Comparison of ENCODE assay signal across 7 cellular contexts in the genomic region with DNA sequence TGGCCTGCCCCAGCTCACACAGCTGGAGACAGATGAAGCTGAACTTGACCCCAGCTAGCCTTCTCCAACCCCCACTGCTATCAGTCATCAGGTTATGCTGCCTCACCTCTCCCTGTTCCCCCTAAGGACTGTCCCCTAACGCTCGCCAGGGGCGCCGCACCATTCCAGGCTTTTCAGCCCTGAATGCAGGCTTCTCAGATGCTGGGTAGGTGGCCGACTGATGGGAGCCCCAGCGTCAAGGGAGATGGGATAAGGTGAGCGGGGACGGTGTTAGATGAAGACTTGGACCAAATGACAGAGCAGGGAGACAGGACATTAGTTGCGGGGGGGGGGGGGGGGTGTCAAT. TPM values are rescaled to one million over a fixed set of nuclear protein-coding genes. Genes with fewer than 3 reads are reported as not detected.
DNase-seq lines count a peak whose midpoint lies in the region; ATAC-seq and TF ChIP-seq lines count a peak whose summit lies in the region.

No MANE protein-coding gene starts in this region.

- DNase-seq in DND-41 (no peak), coronary artery (ENCODE audit: low spot score) (no peak), osteoblast (ENCODE audit: insufficient read length, low spot score, missing footprints) (no peak), D341Med (ENCODE audit: low spot score) (no peak)

- H3K4me3 ChIP-seq in DND-41 (ENCODE audit: low read depth in 1 of 2, low read length in 2 of 2) (no peak overlapping the region), KMS-11 (IDR thresholded peaks at IDR 0.05; ENCODE audit: insufficient read depth, low read depth, low read length) (no peak overlapping the region), coronary artery (peak overlapping the region; percentile 68), osteoblast (ENCODE audit: insufficient read depth, low read length) (peak overlapping the region; percentile 74)

- no peaks in the 10 kb centered on the region for H3K9me3 ChIP-seq in DND-41 (ENCODE audit: insufficient read depth, low read length, severe bottlenecking)
- H3K9me3 ChIP-seq in osteoblast (ENCODE audit: low read depth, low read length) = no peaks in the 10 kb centered on the region

- ATAC-seq in DND-41 (ENCODE audit: insufficient read depth, low read depth) (no peak), HG02938 (IDR thresholded peaks at IDR 0.05; ENCODE audit: unreplicated experiment) (no peak), HG02852 (IDR thresholded peaks at IDR 0.05; ENCODE audit: unreplicated experiment) (no peak)

- H3K4me1 ChIP-seq in DND-41 (ENCODE audit: insufficient read depth, low read length) (peaks cover 13% of the 10 kb centered on the region), KMS-11 (ENCODE audit: low read depth, poor library complexity, severe bottlenecking) (peaks cover 15% of the 10 kb centered on the region), osteoblast (ENCODE audit: insufficient read depth, low read length) (peaks cover 5% of the 10 kb centered on the region)

- H3K4me2 ChIP-seq in DND-41 (ENCODE audit: insufficient read depth, low read length) (peak overlapping the region; percentile 71), KMS-11 (peak overlapping the region; percentile 62; the same call in 1 of the 2 replicates), osteoblast (ENCODE audit: insufficient read depth, low read length) (peak overlapping the region; percentile 97)

- H2AFZ ChIP-seq in DND-41 (ENCODE audit: low read depth, low read length) (peak overlapping the region; percentile 85), KMS-11 (ENCODE audit: low read depth) (peak overlapping the region; percentile 99), osteoblast (ENCODE audit: low read length) (peak overlapping the region; percentile 96)

- no peaks in the 10 kb centered on the region for H4K20me1 ChIP-seq in DND-41 (ENCODE audit: insufficient read depth, low read length)
- H4K20me1 ChIP-seq in KMS-11 (ENCODE audit: insufficient read depth) = no peaks in the 10 kb centered on the region
- no peaks in the 10 kb centered on the region for H4K20me1 ChIP-seq in osteoblast (ENCODE audit: insufficient read depth, low read length)

- no peak overlapping the region for H3K9ac ChIP-seq in DND-41 (ENCODE audit: low read depth, low read length)
- no peak overlapping the region for H3K9ac ChIP-seq in KMS-11

- H3K36me3 ChIP-seq in DND-41 (ENCODE audit: insufficient read depth, low read length) (no peaks in the 10 kb centered on the region), KMS-11 (ENCODE audit: insufficient read depth) (no peaks in the 10 kb centered on the region), osteoblast (ENCODE audit: insufficient read depth, low read length) (no peaks in the 10 kb centered on the region)

- H3K79me2 ChIP-seq in DND-41 (ENCODE audit: insufficient read depth, low read length) (no peaks in the 10 kb centered on the region), KMS-11 (ENCODE audit: insufficient read depth, low read depth) (no peaks in the 10 kb centered on the region), osteoblast (ENCODE audit: insufficient read depth, low read length) (no peaks in the 10 kb centered on the region)

- H3K27me3 ChIP-seq in DND-41 (ENCODE audit: insufficient read depth, low read length, poor library complexity) (no peaks in the 10 kb centered on the region), KMS-11 (ENCODE audit: insufficient read depth, low read depth) (no peaks in the 10 kb centered on the region), osteoblast (ENCODE audit: insufficient read depth, low read length) (peaks cover 11% of the 10 kb centered on the region)

- TF ChIP-seq CTCF in DND-41 (IDR thresholded peaks at IDR 0.05; ENCODE audit: borderline replicate concordance, extremely low read depth, low read length, poor library complexity, severe bottlenecking) (no peak), KMS-11 (conservative IDR thresholded peaks at IDR 0.05; ENCODE audit: low read depth, low read length) (no peak), coronary artery (IDR thresholded peaks at IDR 0.05) (no peak), osteoblast (IDR thresholded peaks at IDR 0.05; ENCODE audit: extremely low read depth, low read depth, low read length) (no peak)

- H3K27ac ChIP-seq in DND-41 (ENCODE audit: low read length) (no peak overlapping the region), KMS-11 (no peak overlapping the region), coronary artery (no peak overlapping the region), osteoblast (ENCODE audit: low read depth, low read length) (no peak overlapping the region)

RNA-seq across cellular contexts. Expression of a gene that starts 15.8 kb away (rescaled TPM):
- total RNA-seq in osteoblast = not detected in 2 replicates

Comparison
In these comparisons a context has a peak if more than half of its experiments do, and no peak if none do; other contexts are left out.
1. H3K4me3 ChIP-seq: peak in coronary artery (single experiment) and osteoblast (single experiment); none in DND-41 (0 of 2) and KMS-11 (single experiment).
2. Peak in every context shown above with its lines, with median percentiles within 50 percentile points of each other: H2AFZ ChIP-seq and H3K4me2 ChIP-seq.